7 cellular contexts compared by ENCODE assay signal in genomic region chr1:151255381-151255780, GRCh38. TPM values are rescaled to one million over a fixed set of nuclear protein-coding genes. Genes with fewer than 3 reads are reported as not detected.
DNase-seq lines count a peak whose midpoint lies in the region; FAIRE-seq and TF ChIP-seq lines count a peak whose summit lies in the region.

No MANE protein-coding gene starts in this region.

- H3K4me1 ChIP-seq in SK-N-SH (ENCODE audit: control insufficient read depth in 1 of 2, insufficient read depth in 2 of 2, low read depth in 1 of 2, low read length in 1 of 2) (peaks cover 0 to 4% of the 10 kb centered on the region in 2 experiments; a peak in 1 of 4 replicates), skeletal muscle satellite cell (ENCODE audit: control insufficient read depth, insufficient read depth, low read length) (peaks cover 5% of the 10 kb centered on the region)

- H3K36me3 ChIP-seq in SK-N-SH (replicated peaks in 1 of 2; ENCODE audit: control insufficient read depth in 1 of 2, insufficient read depth in 2 of 2, low read length in 1 of 2) (peaks cover 1 to 11% of the 10 kb centered on the region in 2 experiments), skeletal muscle satellite cell (ENCODE audit: insufficient read depth, low read length) (peaks cover 5% of the 10 kb centered on the region)

- H3F3A ChIP-seq in SK-N-SH (replicated peaks; ENCODE audit: insufficient read depth), result peaks cover 47% of the 10 kb centered on the region

- no peak overlapping the region for H2AFZ ChIP-seq in SK-N-SH (ENCODE audit: low read depth)

- H3K79me2 ChIP-seq in SK-N-SH (ENCODE audit: insufficient read depth), result peaks cover 60% of the 10 kb centered on the region

- POLR2A ChIA-PET in SK-N-SH (lab: Yijun Ruan, JAX), result interaction anchor here (0.9 to 1.8 kb wide), 4 partner anchors 26 to 566 kb away, joined by 3 to 11 read pairs (median 5); partner anchors contain the start of genes VPS72 and ZNF687

- DNase-seq in GM13977 (ENCODE audit: low spot score) (peak; percentile 39), SK-N-SH (peak; percentile 9), foreskin fibroblast (peak in 1 of 2 donors; percentile 8), GM12892 (ENCODE audit: insufficient read length) (no peak), NCI-H1105 treated with DMSO at 0.1 percent for 48 hours (lab: John Stamatoyannopoulos, UW) (no peak), mucosa of gallbladder (ENCODE audit: low spot score) (no peak)

- H3K9ac ChIP-seq in SK-N-SH (peak overlapping the region; percentile 85), skeletal muscle satellite cell (ENCODE audit: low read depth, low read length) (peak overlapping the region; percentile 82)

- TF ChIP-seq CTCF in GM13977 (IDR thresholded peaks at IDR 0.05; ENCODE audit: extremely low read depth, insufficient read depth, missing control alignments), result no peak
- no peak for TF ChIP-seq CTCF in SK-N-SH (IDR thresholded peaks at IDR 0.05)
- no peak for TF ChIP-seq CTCF in foreskin fibroblast (IDR thresholded peaks at IDR 0.05; ENCODE audit: low read depth, low read length)

- H3K9me2 ChIP-seq in SK-N-SH, result no peaks in the 10 kb centered on the region

- H3K4me2 ChIP-seq in SK-N-SH (peak overlapping the region; percentile 84), skeletal muscle satellite cell (ENCODE audit: low read length) (peak overlapping the region; percentile 86)

- FAIRE-seq in GM12892 (lab: Jason Lieb, UNC), result no peak

- in situ Hi-C loops in GM13977 (cut with MboI; ENCODE audit: low pct_unique_long_range_greater_than_20kb, low sequenced_read_pairs, unreplicated experiment), result no loop called here

- H3K4me3 ChIP-seq in SK-N-SH (ENCODE audit: low read depth in 2 of 2, low read length in 1 of 2) (peak overlapping the region; percentile 58 to 76), foreskin fibroblast (ENCODE audit: low read depth in 1 of 2, low read length in 2 of 2) (peak overlapping the region; percentile 75 to 86), skeletal muscle satellite cell (ENCODE audit: low read length) (peak overlapping the region; percentile 74)

- no peak for TF ChIP-seq RAD21 in SK-N-SH (IDR thresholded peaks at IDR 0.05; ENCODE audit: low read length)

- H3K9me3 ChIP-seq in SK-N-SH (no peaks in the 10 kb centered on the region), skeletal muscle satellite cell (replicated peaks; ENCODE audit: low read length) (no peaks in the 10 kb centered on the region)

- TF ChIP-seq POLR2A in GM12892 (IDR thresholded peaks at IDR 0.05; ENCODE audit: low read depth, low read length), result no peak

- H4K20me1 ChIP-seq in SK-N-SH (ENCODE audit: insufficient read depth), result peaks cover 15% of the 10 kb centered on the region; the same call in 1 of the 2 replicates

- no peak for TF ChIP-seq EP300 in SK-N-SH (IDR thresholded peaks at IDR 0.05; ENCODE audit: borderline replicate concordance in 1 of 2, low read depth in 1 of 2, low read length in 1 of 2)

- WGBS in SK-N-SH (ENCODE audit: low lambda C conversion rate), result 10% methylated on average over 10 of the region's 10 CpGs

- H3K27me3 ChIP-seq in SK-N-SH (ENCODE audit: insufficient read depth) (no peaks in the 10 kb centered on the region), skeletal muscle satellite cell (ENCODE audit: control insufficient read depth, insufficient read depth, low read length) (no peaks in the 10 kb centered on the region)

- CTCF ChIA-PET in SK-N-SH (lab: Yijun Ruan, JAX), result interaction anchor here (1.0 to 1.6 kb wide), 3 partner anchors 18 to 156 kb away, joined by 3 to 5 read pairs (median 4); partner anchors contain the start of gene ZNF687

- H3K27ac ChIP-seq in SK-N-SH (ENCODE audit: low read depth in 2 of 2, low read length in 1 of 2), result peak overlapping the region; percentile 72 to 87

TF ChIP-seq in SK-N-SH, 30 proteins besides CTCF, POLR2A, EP300 and RAD21:
- TF ChIP-seq RFX5 (IDR thresholded peaks at IDR 0.05; ENCODE audit: low read length) (no peak), FOSL2 (IDR thresholded peaks at IDR 0.05; ENCODE audit: borderline replicate concordance, low read depth) (no peak), GABPA (IDR thresholded peaks at IDR 0.05; ENCODE audit: low read depth) (no peak), YY1 (IDR thresholded peaks at IDR 0.05; ENCODE audit: low read depth) (no peak), JUND (IDR thresholded peaks at IDR 0.05) (no peak), SMC3 (IDR thresholded peaks at IDR 0.05; ENCODE audit: low read depth, low read length) (no peak), PBX3 (IDR thresholded peaks at IDR 0.05) (no peak), NFIC (IDR thresholded peaks at IDR 0.05; ENCODE audit: borderline replicate concordance) (no peak), MEF2A (IDR thresholded peaks at IDR 0.05; ENCODE audit: borderline replicate concordance, low read depth) (no peak), IRF3 (IDR thresholded peaks at IDR 0.05; ENCODE audit: low read depth, low read length) (no peak), REST (IDR thresholded peaks at IDR 0.05; ENCODE audit: low read depth, low read length) (no peak), MAX (IDR thresholded peaks at IDR 0.05; ENCODE audit: low read depth) (no peak), CHD2 (IDR thresholded peaks at IDR 0.05; ENCODE audit: low read length, partially characterized antibody) (no peak), TAF1 (IDR thresholded peaks at IDR 0.05; ENCODE audit: borderline replicate concordance, low read depth, low read length) (no peak), RCOR1 (IDR thresholded peaks at IDR 0.05; ENCODE audit: low read length) (no peak)

RNA-seq across cellular contexts. Expression of gene PSMD4, which starts 0.8 kb away (rescaled TPM):
- 419 and 518 TPM in 2 replicates for polyA plus RNA-seq in SK-N-SH (2012; rRNA removed)
- polyA plus RNA-seq in SK-N-SH (2012; cell fraction: cytosol; rRNA removed), result 388 and 427 TPM in 2 replicates
- 294 and 298 TPM in 2 replicates for polyA plus RNA-seq in SK-N-SH (2012; cell fraction: nucleus; rRNA removed)
- total RNA-seq in skeletal muscle satellite cell (2012; rRNA removed), result 156 and 167 TPM in 2 replicates
- 182 TPM for polyA plus RNA-seq in GM12892 (2012; ENCODE audit: missing spikeins)
- 125 TPM for total RNA-seq in mucosa of gallbladder

RNA-seq across cellular contexts. Expression of gene ZNF687, which starts 26.7 kb away (rescaled TPM):
- 14.6 and 15.8 TPM in 2 replicates for polyA plus RNA-seq in SK-N-SH (2012; rRNA removed)
- 3.9 and 6.8 TPM in 2 replicates for polyA plus RNA-seq in SK-N-SH (2012; cell fraction: cytosol; rRNA removed)
- 23.5 and 29.2 TPM in 2 replicates for polyA plus RNA-seq in SK-N-SH (2012; cell fraction: nucleus; rRNA removed)
- total RNA-seq in skeletal muscle satellite cell (2012; rRNA removed), result 9.9 and 11.6 TPM in 2 replicates
- 9.3 TPM for polyA plus RNA-seq in GM12892 (2012; ENCODE audit: missing spikeins)
- 40.4 TPM for total RNA-seq in mucosa of gallbladder

RNA-seq across cellular contexts. Expression of gene PIP5K1A, which starts 57.0 kb away (rescaled TPM):
- 66.0 and 94.1 TPM in 2 replicates for polyA plus RNA-seq in SK-N-SH (2012; rRNA removed)
- 63.4 and 71.2 TPM in 2 replicates for polyA plus RNA-seq in SK-N-SH (2012; cell fraction: cytosol; rRNA removed)
- polyA plus RNA-seq in SK-N-SH (2012; cell fraction: nucleus; rRNA removed), result 75.3 and 136 TPM in 2 replicates
- total RNA-seq in skeletal muscle satellite cell (2012; rRNA removed), result 35.2 and 46.6 TPM in 2 replicates
- 39.7 TPM for polyA plus RNA-seq in GM12892 (2012; ENCODE audit: missing spikeins)
- 41.8 TPM for total RNA-seq in mucosa of gallbladder

Comparison
In these comparisons a context has a peak if more than half of its experiments do, and no peak if none do; other contexts are left out.
1. DNase-seq: peak in GM13977 (single experiment) and SK-N-SH (single experiment); none in GM12892 (single experiment), NCI-H1105 treated with DMSO at 0.1 percent for 48 hours (single experiment) and mucosa of gallbladder (single experiment).
2. Peak in every context shown above with its lines, with median percentiles within 50 percentile points of each other: H3K4me3 ChIP-seq.